ENCODE assay signal across 18 cellular contexts in genomic region chr5:50726475-50727148, GRCh38.
DNase-seq lines count a peak whose midpoint lies in the region; ATAC-seq, FAIRE-seq and TF ChIP-seq lines count a peak whose summit lies in the region.
"Had no signal": no experiment of that assay in that cellular context is flagged by ENCODE, and none has a peak within 500 bp of the region (broad histone marks: within the 10 kb centered on the region; RNA-seq: fewer than 3 reads in every experiment).

No MANE protein-coding gene starts in this region.

- H3K27me3 ChIP-seq in CD8-positive, alpha-beta memory T cell (ENCODE audit: insufficient read depth, low read length, poor library complexity, severe bottlenecking), result no peaks in the 10 kb centered on the region
- H3K27me3 ChIP-seq in right lobe of liver, result no peaks in the 10 kb centered on the region
- H3K27me3 ChIP-seq: BLaER1 treated with 17β-estradiol and CSF1 and Interleukin-3, amounts not matched to agents 10 nM and 100 nM; uterus had no signal

- no peak for DNase-seq in CD8-positive, alpha-beta memory T cell
- DNase-seq in H54 (ENCODE audit: insufficient read length, low spot score) (no peak), right lobe of liver (no peak), SIG-M5 treated with dmso at 0.1 percent for 504 hours (lab: John Stamatoyannopoulos, UW; ENCODE audit: unreplicated experiment) (no peak)
- DNase-seq: activated CD4-positive, alpha-beta T cell treated with anti-CD3 and anti-CD28 coated beads, Interleukin-2, amount 50 U/mL, for 1 hour; dermis blood vessel endothelial cell; left ventricle myocardium superior; NCI-H1417 treated with DMSO at 0.1 percent for 48 hours; NCI-H524 treated with DMSO at 0.1 percent for 48 hours; retina; stimulated activated CD4-positive, alpha-beta T cell treated with anti-CD3 and anti-CD28 coated beads, Interleukin-1b, Interleukin-23, amount 100 ng/mL, for 48 hours had no signal

- no peak for ATAC-seq in HG03442 (IDR thresholded peaks at IDR 0.05; ENCODE audit: unreplicated experiment)
- no peak for ATAC-seq in right lobe of liver

- no peak for TF ChIP-seq POLR2A in H54 (IDR thresholded peaks at IDR 0.05; ENCODE audit: low read depth, low read length)
- TF ChIP-seq POLR2A in right lobe of liver (IDR thresholded peaks at IDR 0.05), result no peak

- WGBS in mesodermal cell (ENCODE audit: insufficient coverage in 2 of 2), 2 experiments, result 82 to 100% methylated on average over 1 to 2 of the region's 3 CpGs
- WGBS in right lobe of liver (ENCODE audit: insufficient coverage, low coverage, low lambda C conversion rate, missing lambda C conversion rate), result 87% methylated on average over 2 of the region's 3 CpGs

- H3K9me3 ChIP-seq in CD8-positive, alpha-beta memory T cell (ENCODE audit: low read length), result no peaks in the 10 kb centered on the region
- H3K9me3 ChIP-seq in mesodermal cell (ENCODE audit: control insufficient read depth, low read length) (no peaks in the 10 kb centered on the region), right lobe of liver (no peaks in the 10 kb centered on the region)
- H3K9me3 ChIP-seq: uterus had no signal

- FAIRE-seq in H54 (lab: Jason Lieb, UNC), result peak; percentile 53
- FAIRE-seq: GM12878 had no signal

- H3K4me3 ChIP-seq in CD8-positive, alpha-beta memory T cell (ENCODE audit: low read length), result peak overlapping the region; percentile 33
- H3K4me3 ChIP-seq in mesodermal cell (ENCODE audit: extremely low read depth, insufficient read depth, low read length, poor library complexity, severe bottlenecking), result no peak overlapping the region
- H3K4me3 ChIP-seq in right lobe of liver, result no peak overlapping the region
- H3K4me3 ChIP-seq: BLaER1 treated with 17β-estradiol and CSF1 and Interleukin-3, amounts not matched to agents 10 nM and 100 nM; GM12878; uterus had no signal

- H3K27me3 Mint-ChIP-seq in CD8-positive, alpha-beta memory T cell, result no peaks in the 10 kb centered on the region
- no peaks in the 10 kb centered on the region for H3K27me3 Mint-ChIP-seq in activated naive CD8-positive, alpha-beta T cell

- no peak for TF ChIP-seq CTCF in right lobe of liver (IDR thresholded peaks at IDR 0.05)

- CTCF ChIA-PET in CD8-positive, alpha-beta memory T cell (lab: Charles Lee), result interaction anchor here (0.7 to 1.0 kb wide), 2 partner anchors 16 to 286 kb away, joined by 3 read pairs; partner anchors contain the start of gene EMB

- H3K4me3 Mint-ChIP-seq in CD8-positive, alpha-beta memory T cell, result peak overlapping the region in 6 of 7 donors; percentile 4 to 71 (median 61)
- H3K4me3 Mint-ChIP-seq in activated naive CD8-positive, alpha-beta T cell, result peak overlapping the region; percentile 65
- H3K4me3 Mint-ChIP-seq: neural crest cell had no signal

- peaks cover 35% of the 10 kb centered on the region for H3K4me1 ChIP-seq in CD8-positive, alpha-beta memory T cell (ENCODE audit: insufficient read depth, low read length)
- H3K4me1 ChIP-seq in mesodermal cell (ENCODE audit: control insufficient read depth, insufficient read depth, low read length, poor library complexity, severe bottlenecking) (peaks cover 8% of the 10 kb centered on the region), right lobe of liver (no peaks in the 10 kb centered on the region)
- H3K4me1 ChIP-seq: uterus had no signal

- H3K4me1 Mint-ChIP-seq in CD8-positive, alpha-beta memory T cell, result peaks cover 80 to 93% (median 92%) of the 10 kb centered on the region in 3 donors
- peaks cover 71% of the 10 kb centered on the region for H3K4me1 Mint-ChIP-seq in activated naive CD8-positive, alpha-beta T cell (ENCODE audit: low read depth)

- H3K36me3 Mint-ChIP-seq in CD8-positive, alpha-beta memory T cell, result peaks cover 0 to 24% (median 10%) of the 10 kb centered on the region in 3 donors
- H3K36me3 Mint-ChIP-seq in activated naive CD8-positive, alpha-beta T cell, result peaks cover 2% of the 10 kb centered on the region

- intact Hi-C loops in right lobe of liver (cut with DNase I), result no loop called here

- peak overlapping the region; percentile 59 to 85 (median 78) for H3K27ac Mint-ChIP-seq in CD8-positive, alpha-beta memory T cell
- peak overlapping the region; percentile 94 for H3K27ac Mint-ChIP-seq in activated naive CD8-positive, alpha-beta T cell

- no peak overlapping the region for H3K27ac ChIP-seq in CD8-positive, alpha-beta memory T cell (ENCODE audit: low read depth, low read length)
- H3K27ac ChIP-seq in mesodermal cell (ENCODE audit: low read depth, low read length, severe bottlenecking) (peak overlapping the region; percentile 46), right lobe of liver (no peak overlapping the region)
- H3K27ac ChIP-seq: BLaER1 treated with 17β-estradiol and CSF1 and Interleukin-3, amounts not matched to agents 10 nM and 100 nM; uterus had no signal

- POLR2A ChIA-PET in CD8-positive, alpha-beta memory T cell (lab: Charles Lee), result interaction anchor here (0.5 to 1.2 kb wide), 2 partner anchors 16 to 24 kb away, joined by 3 read pairs; no protein-coding TSS in a partner anchor

- no peaks in the 10 kb centered on the region for H3K9me3 Mint-ChIP-seq in CD8-positive, alpha-beta memory T cell
- H3K9me3 Mint-ChIP-seq in activated naive CD8-positive, alpha-beta T cell (ENCODE audit: low read depth), result no peaks in the 10 kb centered on the region
- H3K9me3 Mint-ChIP-seq: neural crest cell had no signal

- no peaks in the 10 kb centered on the region for H3K36me3 ChIP-seq in CD8-positive, alpha-beta memory T cell (ENCODE audit: insufficient read depth, low read length)
- H3K36me3 ChIP-seq in mesodermal cell (ENCODE audit: control insufficient read depth, insufficient read depth, low read length) (no peaks in the 10 kb centered on the region), right lobe of liver (no peaks in the 10 kb centered on the region)
- H3K36me3 ChIP-seq: uterus had no signal
